In the genomic region with DNA sequence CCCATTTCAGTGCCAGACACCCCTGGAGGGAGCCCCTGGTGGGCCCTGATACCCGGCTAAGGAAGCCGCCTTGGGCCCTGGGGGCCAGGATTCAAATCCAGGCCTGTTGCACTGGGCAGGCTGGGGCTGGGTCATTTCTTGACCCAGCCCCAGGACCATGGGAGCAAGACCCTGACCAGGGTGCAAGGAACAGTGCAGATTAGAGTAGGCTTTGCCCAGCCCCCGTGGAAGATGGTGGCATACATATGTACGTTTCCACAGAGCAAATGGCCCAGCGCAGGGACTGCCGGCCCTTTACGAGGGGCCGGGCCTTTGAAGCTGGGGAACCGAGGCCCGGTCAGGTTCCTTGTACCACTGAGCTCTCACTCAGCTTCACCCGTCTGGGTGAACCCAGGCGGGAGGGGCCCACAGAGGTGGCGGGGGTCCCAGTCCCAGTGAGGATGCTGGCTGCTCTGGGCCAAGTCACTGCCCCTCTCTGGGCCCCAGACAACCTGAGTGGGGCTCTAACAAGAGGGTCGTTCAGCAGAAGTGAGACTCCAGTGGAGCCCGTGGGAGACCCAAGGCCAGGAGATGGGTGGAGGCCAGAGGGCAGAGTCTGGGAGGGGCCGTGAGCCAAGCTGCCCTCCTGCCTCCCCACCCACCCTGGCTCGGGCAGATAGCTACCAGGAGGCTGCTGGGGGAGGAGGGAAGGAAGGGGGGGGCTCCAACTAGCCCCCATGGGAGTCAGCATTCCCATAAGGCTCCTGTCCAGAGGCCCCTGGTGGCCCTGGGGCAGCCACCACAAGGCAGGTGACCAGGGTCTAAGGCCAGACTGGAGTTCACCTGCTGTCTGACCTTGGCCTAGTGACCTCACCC, we compare ENCODE assay signal across 9 cellular contexts. TPM values are rescaled to one million over a fixed set of nuclear protein-coding genes. Genes with fewer than 3 reads are reported as not detected.
DNase-seq lines count a peak whose midpoint lies in the region; ATAC-seq, FAIRE-seq and TF ChIP-seq lines count a peak whose summit lies in the region.
"Had no signal": no experiment of that assay in that cellular context is flagged by ENCODE, and none has a peak within 500 bp of the region (broad histone marks: within the 10 kb centered on the region; RNA-seq: fewer than 3 reads in every experiment).

No MANE protein-coding gene starts in this region.

- H2AFZ ChIP-seq in K562 (ENCODE audit: low read depth, low read length), result no peak overlapping the region

- peaks cover 23 to 82% of the 10 kb centered on the region in 2 experiments for H3K4me1 ChIP-seq in K562 (replicated peaks in 1 of 2; ENCODE audit: control insufficient read depth in 2 of 2, insufficient read depth in 2 of 2, low read length in 2 of 2)
- H3K4me1 ChIP-seq in thyroid gland, result peaks cover 58 to 74% of the 10 kb centered on the region in 2 donors

- no TSS peak for BruUV-seq in K562 (replicated peaks; lab: Mats Ljungman, UMichigan)

- H3K4me2 ChIP-seq in K562 (ENCODE audit: insufficient read depth, low read length), result no peak overlapping the region

- ATAC-seq in activated CD8-positive, alpha-beta memory T cell treated with anti-CD3 and anti-CD28 coated beads, Interleukin-2, amount 10 ng/mL, durations not matched to agents 7 days and 5 days, result no peak
- ATAC-seq in K562 (no peak), HG03095 (IDR thresholded peaks at IDR 0.05; ENCODE audit: unreplicated experiment) (no peak)

- no peaks in the 10 kb centered on the region for H3K9me3 Mint-ChIP-seq in activated CD8-positive, alpha-beta memory T cell treated with anti-CD3 and anti-CD28 coated beads, Interleukin-2, amount 10 ng/mL, durations not matched to agents 7 days and 5 days (ENCODE audit: low read depth)
- no peaks in the 10 kb centered on the region for H3K9me3 Mint-ChIP-seq in osteocyte (ENCODE audit: unreplicated experiment)

- H3K9ac ChIP-seq in K562 (ENCODE audit: insufficient read depth in 1 of 2, low read depth in 2 of 2, low read length in 2 of 2), result peak overlapping the region in 1 of 2 experiments; percentile 99; a peak in 2 of 4 replicates

- H4K20me1 ChIP-seq in K562 (replicated peaks; ENCODE audit: control insufficient read depth, insufficient read depth, low read length), result peaks cover 25% of the 10 kb centered on the region

- DNase-seq in activated CD8-positive, alpha-beta memory T cell treated with anti-CD3 and anti-CD28 coated beads, Interleukin-2, amount 10 ng/mL, durations not matched to agents 7 days and 5 days, result peak; percentile 41
- no peak for DNase-seq in activated CD8-positive, alpha-beta memory T cell treated with anti-CD3 and anti-CD28 coated beads for 24 hours
- peak in 1 of 4 experiments; percentile 15 for DNase-seq in K562 (ENCODE audit: extremely low read depth in 1 of 4, low spot score in 3 of 4)
- no peak for DNase-seq in lower leg skin (ENCODE audit: low spot score in 2 of 2)
- no peak for DNase-seq in thyroid gland
- no peak for DNase-seq in GM19240 (ENCODE audit: insufficient read length, low spot score)
- DNase-seq in osteocyte (ENCODE audit: extremely low spot score, unreplicated experiment), result no peak
- DNase-seq: NCI-H1436 had no signal

- TF ChIP-seq RAD21 in K562 (CRISPR knock-in tag; conservative IDR thresholded peaks at IDR 0.05 in 1 of 2, IDR thresholded peaks at IDR 0.05 in 1 of 2), result no peak

- no peaks in the 10 kb centered on the region for H3K27me3 Mint-ChIP-seq in activated CD8-positive, alpha-beta memory T cell treated with anti-CD3 and anti-CD28 coated beads, Interleukin-2, amount 10 ng/mL, durations not matched to agents 7 days and 5 days
- no peaks in the 10 kb centered on the region for H3K27me3 Mint-ChIP-seq in osteocyte (ENCODE audit: unreplicated experiment)

- peaks cover 43% of the 10 kb centered on the region for H3K4me1 Mint-ChIP-seq in activated CD8-positive, alpha-beta memory T cell treated with anti-CD3 and anti-CD28 coated beads, Interleukin-2, amount 10 ng/mL, durations not matched to agents 7 days and 5 days
- peaks cover 30% of the 10 kb centered on the region for H3K4me1 Mint-ChIP-seq in osteocyte (ENCODE audit: unreplicated experiment)

- TF ChIP-seq POLR2A in K562 (conservative IDR thresholded peaks at IDR 0.05), result no peak
- TF ChIP-seq POLR2A in lower leg skin (IDR thresholded peaks at IDR 0.05), result no peak
- no peak for TF ChIP-seq POLR2A in thyroid gland (IDR thresholded peaks at IDR 0.05)

- TF ChIP-seq CTCF in K562 (IDR thresholded peaks at IDR 0.05 in 2 of 3, conservative IDR thresholded peaks at IDR 0.05 in 1 of 3; ENCODE audit: insufficient read depth in 2 of 3, low read depth in 1 of 3, low read length in 3 of 3), result no peak
- no peak for TF ChIP-seq CTCF in lower leg skin (IDR thresholded peaks at IDR 0.05)
- TF ChIP-seq CTCF in thyroid gland (IDR thresholded peaks at IDR 0.05), result no peak
- no peak for TF ChIP-seq CTCF in osteocyte (IDR thresholded peaks at IDR 0.05)

- H3K9me3 ChIP-seq in K562 (replicated peaks; ENCODE audit: control insufficient read depth, insufficient read depth, low read depth, low read length), result no peaks in the 10 kb centered on the region
- no peaks in the 10 kb centered on the region for H3K9me3 ChIP-seq in thyroid gland

- peaks cover 9% of the 10 kb centered on the region for H3K36me3 Mint-ChIP-seq in activated CD8-positive, alpha-beta memory T cell treated with anti-CD3 and anti-CD28 coated beads, Interleukin-2, amount 10 ng/mL, durations not matched to agents 7 days and 5 days
- peaks cover 6% of the 10 kb centered on the region for H3K36me3 Mint-ChIP-seq in osteocyte (ENCODE audit: unreplicated experiment)

- CTCF ChIA-PET in activated CD8-positive, alpha-beta memory T cell treated with anti-CD3 and anti-CD28 coated beads, Interleukin-2, amount 10 ng/mL, durations not matched to agents 7 days and 5 days (lab: Charles Lee), result interaction anchor here (1.6 to 3.4 kb wide), 2 partner anchors 29 to 39 kb away, joined by 4 to 9 read pairs; no protein-coding TSS in a partner anchor
- CTCF ChIA-PET in K562 (lab: Yijun Ruan, JAX; ENCODE audit: low intra/inter-chr PET ratio), result no interaction called here

- H3K4me3 ChIP-seq in K562 (no peak overlapping the region), lower leg skin (ENCODE audit: low read depth, poor library complexity, severe bottlenecking) (peak overlapping the region; percentile 88), thyroid gland (replicated peaks in 1 of 3) (peak overlapping the region in 1 of 3 donors; percentile 76)

- H3K79me2 ChIP-seq in K562 (ENCODE audit: control insufficient read depth, insufficient read depth, low read length), result peaks cover 47% of the 10 kb centered on the region

- in situ Hi-C loops in K562 (cut with MboI), result no loop called here

- H3K27me3 ChIP-seq in K562 (ENCODE audit: control insufficient read depth in 2 of 2, insufficient read depth in 2 of 2, low read length in 2 of 2), result no peaks in the 10 kb centered on the region
- no peaks in the 10 kb centered on the region for H3K27me3 ChIP-seq in thyroid gland

- H3K9me1 ChIP-seq in K562 (ENCODE audit: control insufficient read depth, insufficient read depth, low read length), result peaks cover 7% of the 10 kb centered on the region

- no peak for FAIRE-seq in K562 (lab: Jason Lieb, UNC)

- 94% methylated on average over 14 of the region's 17 CpGs for WGBS in K562 (ENCODE audit: insufficient coverage, low coverage, missing lambda C conversion rate)
- WGBS in lower leg skin, 2 donors, result 62 to 66% methylated on average over 15 to 16 of the region's 17 CpGs
- 85% methylated on average over 12 of the region's 17 CpGs; no CpG with 5 or more reads in 1 of the 2 donors for WGBS in thyroid gland, 2 donors

- intact Hi-C loops in K562 (cut with micrococcal nuclease) (no loop called here), lower leg skin (cut with DNase I; ENCODE audit: low total_unique reads) (no loop called here), thyroid gland (cut with DNase I) (no loop called here)

- H3K27ac Mint-ChIP-seq in activated CD8-positive, alpha-beta memory T cell treated with anti-CD3 and anti-CD28 coated beads, Interleukin-2, amount 10 ng/mL, durations not matched to agents 7 days and 5 days, result no peak overlapping the region
- no peak overlapping the region for H3K27ac Mint-ChIP-seq in osteocyte (ENCODE audit: unreplicated experiment)

- H3K36me3 ChIP-seq in K562 (ENCODE audit: control insufficient read depth, insufficient read depth, low read length), result peaks cover 62% of the 10 kb centered on the region; the same call in 2 of the 3 replicates
- H3K36me3 ChIP-seq in thyroid gland, result peaks cover 21 to 27% of the 10 kb centered on the region in 2 donors

- H3K27ac ChIP-seq in K562 (ENCODE audit: extremely low read depth, low read depth, low read length), result no peak overlapping the region; the same call in 2 of the 3 replicates
- H3K27ac ChIP-seq in thyroid gland, result peak overlapping the region; percentile 95 to 100 (median 96)

- H3K4me3 Mint-ChIP-seq in activated CD8-positive, alpha-beta memory T cell treated with anti-CD3 and anti-CD28 coated beads, Interleukin-2, amount 10 ng/mL, durations not matched to agents 7 days and 5 days, result peak overlapping the region; percentile 86
- H3K4me3 Mint-ChIP-seq in osteocyte (ENCODE audit: unreplicated experiment), result no peak overlapping the region

- TF ChIP-seq EP300 in K562 (IDR thresholded peaks at IDR 0.05; ENCODE audit: low read length), result no peak

- POLR2A ChIA-PET in K562 (lab: Yijun Ruan, JAX), result interaction anchor here (0.5 to 5.5 kb wide), 11 partner anchors 8 to 596 kb away, joined by 3 to 72 read pairs (median 3); no protein-coding TSS in a partner anchor

RNA-seq across cellular contexts. Expression of a gene that starts 2.7 kb away (rescaled TPM):
- 100 to 1,000 TPM; 196 to 201 TPM for total RNA-seq in activated CD8-positive, alpha-beta memory T cell treated with anti-CD3 and anti-CD28 coated beads, Interleukin-2, amount 10 ng/mL, durations not matched to agents 7 days and 5 days
- total RNA-seq in K562 (2011; cell fraction: chromatin; rRNA removed; ENCODE audit: low replicate concordance), result 62.3 and 206 TPM in 2 replicates
- total RNA-seq in K562 (2011; cell fraction: nucleolus; rRNA removed), result 137 and 161 TPM in 2 replicates
- total RNA-seq in K562 (2011; cell fraction: nucleoplasm; rRNA removed), result 83.2 and 85.9 TPM in 2 replicates
- total RNA-seq in K562 (2014; rRNA removed), result 83.9 and 114 TPM in 2 replicates
- 19.3 and 22.0 TPM in 2 replicates for total RNA-seq in K562 (2014; rRNA removed; fragmentation: Illumina TruSeq; extraction: Trizol)
- total RNA-seq in K562 (2015; rRNA removed; fragmentation: Illumina TruSeq; extraction: Trizol), result 48.6 and 51.9 TPM in 2 replicates
- total RNA-seq in K562 (2021), result 179 and 191 TPM in 2 replicates
- polyA plus RNA-seq in K562 (2011; rRNA removed), result 59.3 and 97.4 TPM in 2 replicates
- polyA plus RNA-seq in K562 (2011; cell fraction: cytosol; rRNA removed), result 77.0 and 149 TPM in 2 replicates
- 131 and 186 TPM in 2 replicates for polyA plus RNA-seq in K562 (2011; cell fraction: nucleus; rRNA removed)
- 69.2 and 176 TPM in 2 replicates for polyA plus RNA-seq in K562 (2012)
- 44.6 and 77.5 TPM in 2 replicates for polyA plus RNA-seq in K562 (2014; fragmentation: Illumina TruSeq; extraction: Trizol)
- 1 to 10 TPM; 5.1 to 5.5 TPM for polyA plus RNA-seq in K562 (2014; fragmentation: Nextera tagmentation; extraction: Ambion mirVana)
- 87.2 and 91.7 TPM in 2 replicates for polyA plus RNA-seq in K562 (2014; rRNA removed)
- polyA minus RNA-seq in K562 (2011; rRNA and poly(A)+ RNA removed), result 39.4 and 48.9 TPM in 2 replicates
- 99.7 and 155 TPM in 2 replicates for polyA minus RNA-seq in K562 (2011; cell fraction: cytosol; rRNA and poly(A)+ RNA removed)
- 43.6 and 57.8 TPM in 2 replicates for polyA minus RNA-seq in K562 (2011; cell fraction: nucleus; rRNA and poly(A)+ RNA removed)
- total RNA-seq in lower leg skin, result 100 to 1,000 TPM; 224 to 367 (median 251) TPM
- 100 to 1,000 TPM; 106 to 161 (median 123) TPM for total RNA-seq in thyroid gland
- total RNA-seq in osteocyte, result 81.3 and 83.3 TPM in 2 replicates

RNA-seq across cellular contexts. Expression of a gene that starts 32.8 kb away (rescaled TPM):
- 10 to 100 TPM; 37.4 to 52.7 TPM for total RNA-seq in activated CD8-positive, alpha-beta memory T cell treated with anti-CD3 and anti-CD28 coated beads, Interleukin-2, amount 10 ng/mL, durations not matched to agents 7 days and 5 days
- 7.3 and 29.0 TPM in 2 replicates for total RNA-seq in K562 (2011; cell fraction: chromatin; rRNA removed; ENCODE audit: low replicate concordance)
- total RNA-seq in K562 (2011; cell fraction: nucleolus; rRNA removed), result 16.4 and 17.0 TPM in 2 replicates
- total RNA-seq in K562 (2011; cell fraction: nucleoplasm; rRNA removed), result 14.3 and 16.7 TPM in 2 replicates
- total RNA-seq in K562 (2014; rRNA removed) (5.6 and 8.1 TPM in 2 replicates), K562 (2014; rRNA removed; fragmentation: Illumina TruSeq; extraction: Trizol) (1.5 and 2.0 TPM in 2 replicates), K562 (2015; rRNA removed; fragmentation: Illumina TruSeq; extraction: Trizol) (6.4 and 6.9 TPM in 2 replicates), K562 (2021) (13.3 and 15.6 TPM in 2 replicates), lower leg skin (10 to 100 TPM; 85.0 to 99.3 (median 94.9) TPM), thyroid gland (10 to 100 TPM; 74.8 to 89.9 (median 76.2) TPM), osteocyte (86.0 and 95.9 TPM in 2 replicates)
- polyA plus RNA-seq in K562 (2011; rRNA removed) (10.2 and 30.9 TPM in 2 replicates), K562 (2014; fragmentation: Illumina TruSeq; extraction: Trizol) (7.4 and 11.0 TPM in 2 replicates), K562 (2014; fragmentation: Nextera tagmentation; extraction: Ambion mirVana) (under 1 TPM; 0.10 to 0.28 TPM), K562 (2014; rRNA removed) (9.6 TPM in 2 replicates)
- 21.5 and 25.6 TPM in 2 replicates for polyA plus RNA-seq in K562 (2011; cell fraction: cytosol; rRNA removed)
- 21.2 and 25.9 TPM in 2 replicates for polyA plus RNA-seq in K562 (2011; cell fraction: nucleus; rRNA removed)
- polyA plus RNA-seq in K562 (2012), result 18.5 and 62.5 TPM in 2 replicates
- polyA minus RNA-seq in K562 (2011; rRNA and poly(A)+ RNA removed), result 4.1 and 4.9 TPM in 2 replicates
- 15.5 and 42.0 TPM in 2 replicates for polyA minus RNA-seq in K562 (2011; cell fraction: cytosol; rRNA and poly(A)+ RNA removed)
- 5.9 and 11.9 TPM in 2 replicates for polyA minus RNA-seq in K562 (2011; cell fraction: nucleus; rRNA and poly(A)+ RNA removed)

RNA-seq across cellular contexts. Expression of a gene that starts 47.8 kb away (rescaled TPM):
- total RNA-seq in activated CD8-positive, alpha-beta memory T cell treated with anti-CD3 and anti-CD28 coated beads, Interleukin-2, amount 10 ng/mL, durations not matched to agents 7 days and 5 days, result 100 to 1,000 TPM; 200 to 202 TPM
- 14.5 and 31.8 TPM in 2 replicates for total RNA-seq in K562 (2011; cell fraction: chromatin; rRNA removed; ENCODE audit: low replicate concordance)
- total RNA-seq in K562 (2011; cell fraction: nucleolus; rRNA removed), result 13.9 and 14.7 TPM in 2 replicates
- 13.0 and 13.8 TPM in 2 replicates for total RNA-seq in K562 (2011; cell fraction: nucleoplasm; rRNA removed)
- total RNA-seq in K562 (2014; rRNA removed) (6.0 TPM in 2 replicates), K562 (2014; rRNA removed; fragmentation: Illumina TruSeq; extraction: Trizol) (2.6 and 2.7 TPM in 2 replicates), K562 (2015; rRNA removed; fragmentation: Illumina TruSeq; extraction: Trizol) (5.4 and 5.8 TPM in 2 replicates), K562 (2021) (20.5 and 24.1 TPM in 2 replicates), lower leg skin (10 to 100 TPM; 26.4 to 46.0 (median 34.5) TPM), thyroid gland (10 to 100 TPM; 18.5 to 40.4 (median 26.6) TPM), osteocyte (50.6 and 54.2 TPM in 2 replicates)
- polyA plus RNA-seq in K562 (2011; rRNA removed) (10.9 and 24.8 TPM in 2 replicates), K562 (2014; fragmentation: Illumina TruSeq; extraction: Trizol) (11.9 and 12.0 TPM in 2 replicates), K562 (2014; fragmentation: Nextera tagmentation; extraction: Ambion mirVana) (1 to 10 TPM; 1.1 to 2.2 TPM), K562 (2014; rRNA removed) (8.2 and 10.3 TPM in 2 replicates)
- polyA plus RNA-seq in K562 (2011; cell fraction: cytosol; rRNA removed), result 30.7 and 31.8 TPM in 2 replicates
- polyA plus RNA-seq in K562 (2011; cell fraction: nucleus; rRNA removed), result 10.5 and 12.5 TPM in 2 replicates
- 10.9 and 12.9 TPM in 2 replicates for polyA plus RNA-seq in K562 (2012)
- 10.3 and 10.6 TPM in 2 replicates for polyA minus RNA-seq in K562 (2011; rRNA and poly(A)+ RNA removed)
- 26.8 and 37.9 TPM in 2 replicates for polyA minus RNA-seq in K562 (2011; cell fraction: cytosol; rRNA and poly(A)+ RNA removed)
- 3.9 and 8.2 TPM in 2 replicates for polyA minus RNA-seq in K562 (2011; cell fraction: nucleus; rRNA and poly(A)+ RNA removed)

RNA-seq across cellular contexts. Expression of a gene that starts 48.4 kb away (rescaled TPM):
- 10 to 100 TPM in 1 of 2 experiments, 1 to 10 TPM in 1; 7.2 to 10.1 TPM for total RNA-seq in activated CD8-positive, alpha-beta memory T cell treated with anti-CD3 and anti-CD28 coated beads, Interleukin-2, amount 10 ng/mL, durations not matched to agents 7 days and 5 days
- total RNA-seq in K562 (2011; cell fraction: chromatin; rRNA removed; ENCODE audit: low replicate concordance), result 6.2 and 19.6 TPM in 2 replicates
- 14.0 and 17.2 TPM in 2 replicates for total RNA-seq in K562 (2011; cell fraction: nucleolus; rRNA removed)
- 8.0 and 12.0 TPM in 2 replicates for total RNA-seq in K562 (2011; cell fraction: nucleoplasm; rRNA removed)
- total RNA-seq in K562 (2014; rRNA removed) (0.94 and 1.2 TPM in 2 replicates), K562 (2014; rRNA removed; fragmentation: Illumina TruSeq; extraction: Trizol) (0.25 and 0.48 TPM in 2 replicates), K562 (2015; rRNA removed; fragmentation: Illumina TruSeq; extraction: Trizol) (0.53 and 0.72 TPM in 2 replicates), K562 (2021) (1.6 TPM in 2 replicates), lower leg skin (1 to 10 TPM in 3 of 4 donors, under 1 TPM in 1; 0.25 to 8.8 (median 4.3) TPM), thyroid gland (1 to 10 TPM; 1.1 to 4.2 (median 2.9) TPM), osteocyte (3.8 and 4.8 TPM in 2 replicates)
- polyA plus RNA-seq in K562 (2011; rRNA removed) (2.6 and 9.3 TPM in 2 replicates), K562 (2014; fragmentation: Illumina TruSeq; extraction: Trizol) (0.78 and 1.4 TPM in 2 replicates), K562 (2014; fragmentation: Nextera tagmentation; extraction: Ambion mirVana) (under 1 TPM; 0.07 to 0.13 TPM), K562 (2014; rRNA removed) (1.6 and 3.9 TPM in 2 replicates)
- 3.7 and 5.5 TPM in 2 replicates for polyA plus RNA-seq in K562 (2011; cell fraction: cytosol; rRNA removed)
- polyA plus RNA-seq in K562 (2011; cell fraction: nucleus; rRNA removed), result 59.2 and 77.4 TPM in 2 replicates
- 2.1 and 5.9 TPM in 2 replicates for polyA plus RNA-seq in K562 (2012)
- polyA minus RNA-seq in K562 (2011; rRNA and poly(A)+ RNA removed), result 0.60 and 0.74 TPM in 2 replicates
- polyA minus RNA-seq in K562 (2011; cell fraction: cytosol; rRNA and poly(A)+ RNA removed), result not detected in 2 replicates
- 5.4 and 8.3 TPM in 2 replicates for polyA minus RNA-seq in K562 (2011; cell fraction: nucleus; rRNA and poly(A)+ RNA removed)
